Comparison of ENCODE assay signal across 13 cellular contexts in genomic region chr4:119374616-119375015, GRCh38. TPM values are rescaled to one million over a fixed set of nuclear protein-coding genes. Genes with fewer than 3 reads are reported as not detected.
DNase-seq lines count a peak whose midpoint lies in the region; ATAC-seq, FAIRE-seq and TF ChIP-seq lines count a peak whose summit lies in the region.
"Not testable (repeated sequence)": the region's sequence is repeated elsewhere in the genome, so short reads cannot be mapped to it uniquely, and the experiment has no call there.
"Had no signal": no experiment of that assay in that cellular context is flagged by ENCODE, and none has a peak within 500 bp of the region (broad histone marks: within the 10 kb centered on the region; RNA-seq: fewer than 3 reads in every experiment).

No MANE protein-coding gene starts in this region.

- TF ChIP-seq CTCF in CD8-positive, alpha-beta T cell (IDR thresholded peaks at IDR 0.05), result not testable (repeated sequence)

- H3K27me3 ChIP-seq in CD8-positive, alpha-beta T cell (ENCODE audit: insufficient read depth, low read length), result not testable (repeated sequence)

- H3K36me3 ChIP-seq in CD8-positive, alpha-beta T cell (ENCODE audit: insufficient read depth, low read length), result not testable (repeated sequence)

- intact Hi-C loops in CD8-positive, alpha-beta T cell (cut with DNase I, micrococcal nuclease), result loop anchor here in 1 of 2 experiments (5.0 kb wide), 1 partner anchor 78 kb away; no protein-coding TSS in a partner anchor

- not testable (repeated sequence) for H3K36me3 Mint-ChIP-seq in CD8-positive, alpha-beta T cell; T-helper 17 cell (ENCODE audit: low read depth); activated CD8-positive, alpha-beta T cell treated with anti-CD3 and anti-CD28 coated beads, Interleukin-2, amount 10 ng/mL, durations not matched to agents 7 days and 5 days (ENCODE audit: low read depth); activated naive CD8-positive, alpha-beta T cell treated with anti-CD3 and anti-CD28 coated beads for 36 hours

- CTCF ChIA-PET in CD8-positive, alpha-beta T cell (lab: Charles Lee); activated CD8-positive, alpha-beta T cell treated with anti-CD3 and anti-CD28 coated beads, Interleukin-2, amount 10 ng/mL, durations not matched to agents 7 days and 5 days (lab: Charles Lee): not testable (repeated sequence)

- POLR2A ChIA-PET in CD8-positive, alpha-beta T cell (lab: Charles Lee); activated CD8-positive, alpha-beta T cell treated with anti-CD3 and anti-CD28 coated beads, Interleukin-2, amount 10 ng/mL, durations not matched to agents 7 days and 5 days (lab: Charles Lee): not testable (repeated sequence)

- H3K9me3 ChIP-seq in CD8-positive, alpha-beta T cell (ENCODE audit: low read length); T-helper 17 cell (ENCODE audit: control insufficient read depth, low read length, poor library complexity, severe bottlenecking): not testable (repeated sequence)

- H3K4me1 Mint-ChIP-seq in CD8-positive, alpha-beta T cell (ENCODE audit: low read depth), result peaks cover 42% of the 10 kb centered on the region
- H3K4me1 Mint-ChIP-seq in T-helper 17 cell, result peaks cover 18% of the 10 kb centered on the region
- peaks cover 35% of the 10 kb centered on the region for H3K4me1 Mint-ChIP-seq in activated CD8-positive, alpha-beta T cell treated with anti-CD3 and anti-CD28 coated beads, Interleukin-2, amount 10 ng/mL, durations not matched to agents 7 days and 5 days (ENCODE audit: low read depth)
- peaks cover 41% of the 10 kb centered on the region for H3K4me1 Mint-ChIP-seq in activated naive CD8-positive, alpha-beta T cell treated with anti-CD3 and anti-CD28 coated beads for 36 hours

- H3K9me3 Mint-ChIP-seq in CD8-positive, alpha-beta T cell; activated CD8-positive, alpha-beta T cell treated with anti-CD3 and anti-CD28 coated beads, Interleukin-2, amount 10 ng/mL, durations not matched to agents 7 days and 5 days (ENCODE audit: insufficient read depth); activated naive CD8-positive, alpha-beta T cell treated with anti-CD3 and anti-CD28 coated beads for 36 hours: not testable (repeated sequence)

- H3K27me3 Mint-ChIP-seq in CD8-positive, alpha-beta T cell (ENCODE audit: low read depth); T-helper 17 cell; activated CD8-positive, alpha-beta T cell treated with anti-CD3 and anti-CD28 coated beads, Interleukin-2, amount 10 ng/mL, durations not matched to agents 7 days and 5 days (ENCODE audit: low read depth); activated naive CD8-positive, alpha-beta T cell treated with anti-CD3 and anti-CD28 coated beads for 36 hours: not testable (repeated sequence)

- FAIRE-seq in urothelium cell line (lab: Jason Lieb, UNC), result peak; percentile 66

- not testable (repeated sequence) for H3K4me3 ChIP-seq in CD8-positive, alpha-beta T cell (ENCODE audit: low read depth, low read length)

- peak overlapping the region; percentile 62 for H3K27ac Mint-ChIP-seq in CD8-positive, alpha-beta T cell
- not testable (repeated sequence) for H3K27ac Mint-ChIP-seq in T-helper 17 cell
- H3K27ac Mint-ChIP-seq in activated CD8-positive, alpha-beta T cell treated with anti-CD3 and anti-CD28 coated beads, Interleukin-2, amount 10 ng/mL, durations not matched to agents 7 days and 5 days, result peak overlapping the region; percentile 1
- H3K27ac Mint-ChIP-seq in activated naive CD8-positive, alpha-beta T cell treated with anti-CD3 and anti-CD28 coated beads for 36 hours, result peak overlapping the region; percentile 4

- ATAC-seq in CD8-positive, alpha-beta T cell; T-helper 17 cell; activated CD8-positive, alpha-beta T cell treated with anti-CD3 and anti-CD28 coated beads, Interleukin-2, amount 10 ng/mL, durations not matched to agents 7 days and 5 days: not testable (repeated sequence)

- H3K4me1 ChIP-seq in CD8-positive, alpha-beta T cell (ENCODE audit: insufficient read depth, low read length), result peaks cover 47% of the 10 kb centered on the region

- H3K4me3 Mint-ChIP-seq in CD8-positive, alpha-beta T cell, result peak overlapping the region; percentile 29
- peak overlapping the region; percentile 71 for H3K4me3 Mint-ChIP-seq in T-helper 17 cell
- not testable (repeated sequence) for H3K4me3 Mint-ChIP-seq in activated CD8-positive, alpha-beta T cell treated with anti-CD3 and anti-CD28 coated beads, Interleukin-2, amount 10 ng/mL, durations not matched to agents 7 days and 5 days; activated naive CD8-positive, alpha-beta T cell treated with anti-CD3 and anti-CD28 coated beads for 36 hours

- not testable (repeated sequence) for H3K27ac ChIP-seq in CD8-positive, alpha-beta T cell (ENCODE audit: low read depth, low read length)

- peak in 2 of 7 experiments; percentile 3 to 18 for DNase-seq in CD8-positive, alpha-beta T cell
- DNase-seq in LHCN-M2 (ENCODE audit: low read depth) (peak; percentile 78), myocyte (ENCODE audit: low read depth) (peak; percentile 41)
- not testable (repeated sequence) for DNase-seq in T-helper 17 cell; activated naive CD8-positive, alpha-beta T cell treated with anti-CD3 and anti-CD28 coated beads for 36 hours; urothelium cell line (ENCODE audit: low spot score)
- DNase-seq in activated CD8-positive, alpha-beta T cell treated with anti-CD3 and anti-CD28 coated beads, Interleukin-2, amount 10 ng/mL, durations not matched to agents 7 days and 5 days, result peak; percentile 50

RNA-seq across cellular contexts. Expression of gene FABP2, which starts 52.7 kb away (rescaled TPM):
- total RNA-seq in CD8-positive, alpha-beta T cell, result not detected
- total RNA-seq in LHCN-M2 (2014; rRNA removed), result not detected in 2 replicates
- polyA plus RNA-seq in LHCN-M2 (2012), result not detected
- not detected for total RNA-seq in T-helper 17 cell
- not detected for total RNA-seq in activated CD8-positive, alpha-beta T cell treated with anti-CD3 and anti-CD28 coated beads, Interleukin-2, amount 10 ng/mL, durations not matched to agents 7 days and 5 days
- not detected for total RNA-seq in activated naive CD8-positive, alpha-beta T cell treated with anti-CD3 and anti-CD28 coated beads for 36 hours
- total RNA-seq in myocyte, result not detected in 2 replicates
- polyA plus RNA-seq in myocyte (2012), result 0.04 TPM
- total RNA-seq: A673, H1, NCI-H460, OCI-LY7, SK-MEL-5 had no signal
- polyA plus RNA-seq: CD14-positive monocyte, H1 had no signal
